8 cellular contexts compared by ENCODE assay signal in the genomic region with DNA sequence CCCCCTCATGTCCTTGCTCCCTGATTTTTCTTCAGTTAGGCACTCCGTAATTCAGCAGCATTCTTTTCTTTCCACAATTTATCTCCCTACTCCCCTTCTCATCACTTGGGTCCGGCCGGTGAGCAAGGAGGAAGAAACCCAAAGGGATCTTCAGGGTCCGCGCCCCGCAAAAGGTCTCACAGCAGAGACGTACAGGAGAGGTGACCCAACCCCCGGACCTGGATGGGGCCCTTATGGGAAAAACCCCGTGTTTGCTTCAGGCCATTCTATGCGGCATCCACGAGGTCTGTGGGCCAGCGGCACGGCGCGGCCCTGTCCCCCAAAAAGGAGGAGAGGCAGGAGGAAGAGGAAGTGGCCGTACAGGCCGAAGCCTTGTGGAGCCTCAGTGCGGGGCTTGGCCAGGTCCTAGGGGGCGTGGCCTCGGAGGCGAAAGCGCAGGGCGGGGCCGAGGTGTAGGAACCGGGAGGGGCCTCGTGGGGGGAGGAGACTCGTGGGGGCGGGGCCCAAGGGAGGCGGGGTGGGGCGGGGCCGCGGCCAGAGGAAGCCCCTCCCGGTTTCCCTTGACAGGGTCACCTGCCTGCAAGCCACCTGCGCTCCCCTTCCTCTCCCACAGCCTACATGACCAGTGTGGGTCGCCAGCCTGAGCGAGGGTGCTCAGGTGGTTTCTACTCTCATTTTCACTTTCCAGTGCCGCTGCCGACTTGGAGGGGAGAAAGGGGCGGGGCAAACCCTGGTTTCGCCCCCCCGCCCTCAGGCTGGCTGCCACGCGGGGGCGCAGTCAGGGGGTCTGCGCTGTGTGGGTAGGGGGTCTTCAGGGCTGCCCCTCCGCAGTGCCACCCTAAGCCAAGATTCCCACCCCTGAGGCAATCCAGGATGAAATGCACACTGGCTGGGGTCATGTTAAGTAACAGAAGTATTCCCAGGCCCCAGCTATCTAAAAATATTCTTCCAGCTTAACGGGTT.
DNase-seq lines count a peak whose midpoint lies in the region; ATAC-seq and TF ChIP-seq lines count a peak whose summit lies in the region.

No MANE protein-coding gene starts in this region.

- peak; percentile 34; the same call in 1 of the 2 replicates for TF ChIP-seq CTCF in BE2C (IDR thresholded peaks at IDR 0.05; ENCODE audit: low read depth, low read length)
- TF ChIP-seq CTCF in endodermal cell (conservative IDR thresholded peaks at IDR 0.05) = peak; percentile 71
- no peak for TF ChIP-seq CTCF in mesothelial cell of epicardium (IDR thresholded peaks at IDR 0.05; ENCODE audit: unreplicated experiment)

- H3K27me3 Mint-ChIP-seq in endodermal cell (ENCODE audit: insufficient read depth) (no peaks in the 10 kb centered on the region), mesothelial cell of epicardium (ENCODE audit: low read depth) (no peaks in the 10 kb centered on the region)

- no peaks in the 10 kb centered on the region for H3K4me1 Mint-ChIP-seq in endodermal cell
- peaks cover 13% of the 10 kb centered on the region for H3K4me1 Mint-ChIP-seq in mesothelial cell of epicardium

- H3K36me3 ChIP-seq in BE2C (no peaks in the 10 kb centered on the region), endodermal cell (ENCODE audit: control insufficient read depth, insufficient read depth, low read length) (no peaks in the 10 kb centered on the region)

- H3K27me3 ChIP-seq in BE2C (no peaks in the 10 kb centered on the region), endodermal cell (ENCODE audit: control insufficient read depth, insufficient read depth, low read length, poor library complexity, severe bottlenecking) (no peaks in the 10 kb centered on the region)

- H3K27ac Mint-ChIP-seq in endodermal cell (peak overlapping the region; percentile 88), mesothelial cell of epicardium (peak overlapping the region; percentile 88)

- WGBS in endodermal cell (ENCODE audit: insufficient coverage in 1 of 2, insufficient read length in 1 of 2), 2 experiments = 20 to 75% methylated on average over 9 to 46 of the region's 47 CpGs

- no peak overlapping the region for H3K27ac ChIP-seq in endodermal cell (ENCODE audit: low read depth, low read length)

- H3K36me3 Mint-ChIP-seq in endodermal cell (ENCODE audit: low read depth) (no peaks in the 10 kb centered on the region), mesothelial cell of epicardium (no peaks in the 10 kb centered on the region)

- no peaks in the 10 kb centered on the region for H3K9me3 ChIP-seq in BE2C
- no peaks in the 10 kb centered on the region for H3K9me3 ChIP-seq in endodermal cell (ENCODE audit: control insufficient read depth, low read length)

- H3K4me1 ChIP-seq in BE2C = no peaks in the 10 kb centered on the region
- no peaks in the 10 kb centered on the region for H3K4me1 ChIP-seq in endodermal cell (ENCODE audit: control insufficient read depth, insufficient read depth, low read length)

- H3K9me3 Mint-ChIP-seq in endodermal cell (no peaks in the 10 kb centered on the region), mesothelial cell of epicardium (no peaks in the 10 kb centered on the region)

- H3K4me3 Mint-ChIP-seq in endodermal cell (peak overlapping the region; percentile 68), mesothelial cell of epicardium (peak overlapping the region; percentile 85)

- H3K9ac ChIP-seq in endodermal cell (ENCODE audit: extremely low read depth, low read length, poor library complexity, severe bottlenecking) = no peak overlapping the region

- ATAC-seq in GM19035 (IDR thresholded peaks at IDR 0.05; ENCODE audit: unreplicated experiment) (peak; percentile 94), HG03342 (IDR thresholded peaks at IDR 0.05; ENCODE audit: unreplicated experiment) (peak; percentile 92)

- DNase-seq in BE2C (peak; percentile 89), NCI-H82 treated with DMSO at 0.1 percent for 48 hours (lab: John Stamatoyannopoulos, UW; ENCODE audit: unreplicated experiment) (peak; percentile 57), endodermal cell (peak; percentile 98), mesothelial cell of epicardium (ENCODE audit: low spot score in 2 of 2, unreplicated experiment in 2 of 2) (peak; percentile 85 to 90)
- DNase-seq in activated CD8-positive, alpha-beta memory T cell treated with anti-CD3 and anti-CD28 coated beads, Interleukin-2, amount 50 U/mL, for 1 hour (ENCODE audit: extremely low read depth) = peak; percentile 43
- peak; percentile 62 to 68 for DNase-seq in stimulated activated CD8-positive, alpha-beta memory T cell treated with anti-CD3 and anti-CD28 coated beads, Interleukin-15, amount 100 ng/mL, for 4 hours (ENCODE audit: low read depth in 2 of 2)

- H3K4me3 ChIP-seq in BE2C (ENCODE audit: low read depth, low read length) (peak overlapping the region; percentile 70), endodermal cell (ENCODE audit: low read length) (peak overlapping the region; percentile 77)

Comparison
In these comparisons a context has a peak if more than half of its experiments do, and no peak if none do; other contexts are left out.
1. DNase-seq: peak in every context shown above with its lines; median percentile 98 in endodermal cell; 89 in BE2C; 88 in mesothelial cell of epicardium; 65 in stimulated activated CD8-positive, alpha-beta memory T cell treated with anti-CD3 and anti-CD28 coated beads, Interleukin-15, amount 100 ng/mL, for 4 hours; 57 in NCI-H82 treated with DMSO at 0.1 percent for 48 hours; 43 in activated CD8-positive, alpha-beta memory T cell treated with anti-CD3 and anti-CD28 coated beads, Interleukin-2, amount 50 U/mL, for 1 hour.